Comparison of ENCODE assay signal across 16 cellular contexts in the genomic region with DNA sequence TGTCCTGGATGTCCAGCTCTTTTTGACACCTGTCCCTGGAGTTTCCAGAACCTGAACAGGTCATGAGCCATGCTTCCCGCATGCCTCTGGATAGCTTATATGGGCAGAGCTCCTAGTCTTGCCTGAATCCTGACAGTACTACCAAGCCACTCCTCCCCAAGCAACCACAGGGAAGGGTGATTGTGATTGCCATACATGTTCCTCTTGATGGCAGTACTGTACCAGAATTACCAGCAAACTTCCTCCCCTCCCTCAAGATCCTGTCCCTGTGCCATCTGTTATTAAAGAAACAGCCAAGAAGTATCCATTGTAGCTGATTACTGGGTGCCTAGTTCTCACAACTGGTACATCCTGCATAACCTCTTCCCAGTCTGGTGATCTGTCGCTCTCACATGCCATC.
"Had no signal": no experiment of that assay in that cellular context is flagged by ENCODE, and none has a peak within 500 bp of the region (broad histone marks: within the 10 kb centered on the region; RNA-seq: fewer than 3 reads in every experiment).

No MANE protein-coding gene starts in this region.

- H3K9me3 ChIP-seq: ovary, psoas muscle, sigmoid colon, thyroid gland had no signal

- ATAC-seq: natural killer cell; psoas muscle; right cardiac atrium; stimulated activated effector memory CD8-positive, alpha-beta T cell treated with anti-CD3 and anti-CD28 coated beads, Interleukin-12 subunit alpha, Interleukin-12 subunit beta, amount 100 ng/mL, for 72 hours had no signal

- H3K36me3 ChIP-seq: ovary, sigmoid colon, stomach, thyroid gland had no signal

- H3K27ac ChIP-seq: ovary, psoas muscle, sigmoid colon, stomach, thyroid gland had no signal

- DNase-seq: hypothalamus; kidney; natural killer cell; occipital lobe; ovary; posterior cingulate gyrus; psoas muscle; right cardiac atrium; sigmoid colon; stimulated activated CD4-positive, alpha-beta T cell treated with anti-CD3 and anti-CD28 coated beads, Interleukin-2, amount 100 ng/mL, for 24 hours; stimulated activated CD4-positive, alpha-beta T cell treated with anti-CD3 and anti-CD28 coated beads, Interleukin-4, amount 100 ng/mL, for 24 hours; stimulated activated naive CD4-positive, alpha-beta T cell treated with Interleukin-2 at 50 U/mL for 16 hours; stomach; thyroid gland had no signal

- H3K4me1 ChIP-seq: psoas muscle, sigmoid colon, stomach, thyroid gland had no signal

- H3K4me3 ChIP-seq: lung, ovary, psoas muscle, sigmoid colon, stomach, thyroid gland had no signal

- H3K27me3 ChIP-seq: ovary, sigmoid colon, thyroid gland had no signal
